ENCODE assay signal across 38 cellular contexts in genomic region chr7:143292873-143293272, GRCh38. TPM values are rescaled to one million over a fixed set of nuclear protein-coding genes. Genes with fewer than 3 reads are reported as not detected.
"Had no signal": no experiment of that assay in that cellular context is flagged by ENCODE, and none has a peak within 500 bp of the region (broad histone marks: within the 10 kb centered on the region; RNA-seq: fewer than 3 reads in every experiment).

No MANE protein-coding gene starts in this region.

- DNase-seq: activated B cell treated with CpG ODN at 0.5 μM for 24 hours; activated CD4-positive, alpha-beta memory T cell treated with anti-CD3 and anti-CD28 coated beads for 36 hours; activated CD4-positive, alpha-beta T cell treated with anti-CD3 and anti-CD28 coated beads for 4 hours; activated CD4-positive, alpha-beta T cell treated with anti-CD3 and anti-CD28 coated beads, Interleukin-2, amount 10 ng/mL, durations not matched to agents 24 days and 14 days; activated CD4-positive, alpha-beta T cell treated with anti-CD3 and anti-CD28 coated beads, Interleukin-2, amount 50 U/mL, for 1 hour; activated CD4-positive, alpha-beta T cell treated with anti-CD3 and anti-CD28 coated beads, Interleukin-2, amount 50 U/mL, for 4 hours; activated CD4-positive, CD25-positive, alpha-beta regulatory T cell treated with anti-CD3 and anti-CD28 coated beads, Interleukin-2, amount 50 U/mL, for 72 hours; activated CD8-positive, alpha-beta memory T cell treated with anti-CD3 and anti-CD28 coated beads, Interleukin-2, amount 50 U/mL, for 4 hours; activated CD8-positive, alpha-beta T cell treated with anti-CD3 and anti-CD28 coated beads for 36 hours; activated effector memory CD4-positive, alpha-beta T cell treated with anti-CD3 and anti-CD28 coated beads, Interleukin-2, amount 50 U/mL, for 16 hours; activated gamma-delta T cell treated with Interleukin-2 at 50 U/mL for 16 hours; activated naive CD4-positive, alpha-beta T cell; activated naive CD4-positive, alpha-beta T cell treated with anti-CD3 and anti-CD28 coated beads for 36 hours; activated naive CD4-positive, alpha-beta T cell treated with anti-CD3 and anti-CD28 coated beads, Interleukin-2, amount 50 U/mL, for 16 hours; activated naive CD8-positive, alpha-beta T cell treated with anti-CD3 and anti-CD28 coated beads for 36 hours; activated T-cell treated with anti-CD3 and anti-CD28 coated beads for 4 hours; activated T-cell treated with anti-CD3 and anti-CD28 coated beads, Interleukin-2, amount 50 U/mL, for 1 hour; activated T-cell treated with anti-CD3 and anti-CD28 coated beads, Interleukin-2, amount 50 U/mL, for 4 hours; activated T-cell treated with anti-CD3 and anti-CD28 coated beads, Interleukin-2, amount 50 U/mL, for 72 hours; adrenal gland; amniotic stem cell; aorta; body of pancreas; brain microvascular endothelial cell; central memory CD4-positive, alpha-beta T cell; T-helper 17 cell; T-helper 9 cell had no signal

- H3K27ac ChIP-seq: adrenal gland, body of pancreas, brain microvascular endothelial cell, breast epithelium, VCaP had no signal

- FAIRE-seq: astrocyte, colon, TTC549 had no signal

- H3K9me3 ChIP-seq: adrenal gland, body of pancreas, breast epithelium had no signal

- ATAC-seq: activated CD8-positive, alpha-beta T cell treated with anti-CD3 and anti-CD28 coated beads for 36 hours; activated naive CD4-positive, alpha-beta T cell treated with anti-CD3 and anti-CD28 coated beads, Interleukin-2, amount 50 U/mL, for 72 hours; activated T-cell treated with anti-CD3 and anti-CD28 coated beads, Interleukin-2, amount 50 U/mL, for 4 hours; activated T-cell treated with anti-CD3 and anti-CD28 coated beads, Interleukin-2, amount 50 U/mL, for 72 hours; activated T-helper 17 cell treated with anti-CD3 and anti-CD28 coated beads, Interleukin-2, amount 50 U/mL, for 72 hours; body of pancreas; T-helper 17 cell had no signal

- H3K27me3 ChIP-seq: adrenal gland, body of pancreas, brain microvascular endothelial cell, breast epithelium had no signal

- H3K4me3 ChIP-seq: adrenal gland, body of pancreas, breast epithelium had no signal

RNA-seq across cellular contexts. Expression of gene CLCN1, which starts 23.0 kb away (rescaled TPM):
- total RNA-seq: activated B cell treated with CpG ODN at 0.5 μM for 24 hours; activated CD4-positive, alpha-beta T cell treated with anti-CD3 and anti-CD28 coated beads, Interleukin-2, amount 10 ng/mL, durations not matched to agents 24 days and 14 days; activated CD8-positive, alpha-beta memory T cell treated with anti-CD3 and anti-CD28 coated beads for 36 hours; activated naive CD4-positive, alpha-beta T cell treated with anti-CD3 and anti-CD28 coated beads for 36 hours; activated T-cell treated with anti-CD3 and anti-CD28 coated beads, Interleukin-2, amount 50 U/mL, for 4 hours; activated T-helper 1 cell treated with anti-CD3 and anti-CD28 coated beads, Interleukin-12 subunit alpha, Interleukin-12 subunit beta, Interleukin-2, Interleukin-4 antibody, amounts not matched to agents 30 ng/mL and 10 ng/mL and 1 ng/mL, durations not matched to agents 14 hours and 24 hours and 36 hours; aorta; astrocyte; body of pancreas; cardiac septum; cerebellum; T-helper 17 cell had no signal
- polyA plus RNA-seq: aorta had no signal
